ENCODE assay signal across 9 cellular contexts in genomic region chr3:129441215-129441614, GRCh38. TPM values are rescaled to one million over a fixed set of nuclear protein-coding genes. Genes with fewer than 3 reads are reported as not detected.
A peak's percentile ranks its signal among the peaks of the same experiment; 100 is the strongest.
DNase-seq lines count a peak whose midpoint lies in the region; ATAC-seq, FAIRE-seq and TF ChIP-seq lines count a peak whose summit lies in the region.
"Had no signal": no experiment of that assay in that cellular context is flagged by ENCODE, and none has a peak within 500 bp of the region (broad histone marks: within the 10 kb centered on the region; RNA-seq: fewer than 3 reads in every experiment).

No MANE protein-coding gene starts in this region.

- POLR2A ChIA-PET in CD4-positive, alpha-beta memory T cell (lab: Charles Lee; ENCODE audit: partially characterized antibody): interaction anchor here (0.5 to 4.6 kb wide), 11 partner anchors 13 to 694 kb away, joined by 4 to 56 read pairs (median 10); partner anchors contain the start of genes EFCAB12 and PLXND1
- POLR2A ChIA-PET in naive thymus-derived CD8-positive, alpha-beta T cell (lab: Charles Lee): interaction anchor here (0.6 to 3.9 kb wide), 4 partner anchors 13 to 164 kb away, joined by 3 to 34 read pairs (median 5); partner anchors contain the start of gene EFCAB12

- peaks cover 13 to 26% of the 10 kb centered on the region in 2 donors for H3K36me3 Mint-ChIP-seq in CD4-positive, alpha-beta memory T cell
- H3K36me3 Mint-ChIP-seq in naive thymus-derived CD8-positive, alpha-beta T cell: peaks cover 0 to 20% (median 6%) of the 10 kb centered on the region in 3 donors

- H3K4me1 ChIP-seq in CD4-positive, alpha-beta memory T cell (ENCODE audit: insufficient read depth, low read length): peaks cover 62% of the 10 kb centered on the region

- no peaks in the 10 kb centered on the region for H3K27me3 Mint-ChIP-seq in CD4-positive, alpha-beta memory T cell
- no peaks in the 10 kb centered on the region for H3K27me3 Mint-ChIP-seq in naive thymus-derived CD8-positive, alpha-beta T cell

- H3K36me3 ChIP-seq in CD4-positive, alpha-beta memory T cell (ENCODE audit: insufficient read depth, low read length): peaks cover 14% of the 10 kb centered on the region
- H3K36me3 ChIP-seq in MG63 (peaks cover 22% of the 10 kb centered on the region), bronchial epithelial cell (ENCODE audit: control insufficient read depth, insufficient read depth, low read length) (peaks cover 2% of the 10 kb centered on the region)

- intact Hi-C loops in CD4-positive, alpha-beta memory T cell (cut with micrococcal nuclease): loop anchor here (2.0 to 5.0 kb wide), 3 partner anchors 166 to 1451 kb away; partner anchors contain the start of genes ATP2C1, PLXND1 and SEC61A1

- no peaks in the 10 kb centered on the region for H3K27me3 ChIP-seq in CD4-positive, alpha-beta memory T cell (ENCODE audit: insufficient read depth, low read length)
- H3K27me3 ChIP-seq in MG63 (no peaks in the 10 kb centered on the region), bronchial epithelial cell (ENCODE audit: control insufficient read depth, insufficient read depth, low read length) (no peaks in the 10 kb centered on the region)

- no peak for FAIRE-seq in bronchial epithelial cell (lab: Jason Lieb, UNC)

- peaks cover 37 to 71% (median 58%) of the 10 kb centered on the region in 4 donors for H3K4me1 Mint-ChIP-seq in CD4-positive, alpha-beta memory T cell
- peaks cover 27 to 72% (median 55%) of the 10 kb centered on the region in 4 donors for H3K4me1 Mint-ChIP-seq in naive thymus-derived CD8-positive, alpha-beta T cell

- no peak for TF ChIP-seq CTCF in bronchial epithelial cell (IDR thresholded peaks at IDR 0.05; ENCODE audit: insufficient read depth, low read length, severe bottlenecking)

- no peaks in the 10 kb centered on the region for H3K9me3 ChIP-seq in CD4-positive, alpha-beta memory T cell (ENCODE audit: control insufficient read depth in 1 of 2, low read length in 2 of 2)
- H3K9me3 ChIP-seq in MG63: no peaks in the 10 kb centered on the region

- peak; percentile 21 to 40 (median 32) for DNase-seq in CD4-positive, alpha-beta memory T cell
- no peak for DNase-seq in MG63
- DNase-seq in bronchial epithelial cell (ENCODE audit: low read depth): peak; percentile 7
- DNase-seq in naive thymus-derived CD8-positive, alpha-beta T cell: peak in 2 of 10 donors; percentile 9 to 12
- DNase-seq in COLO829 (ENCODE audit: low spot score): no peak

- peak overlapping the region; percentile 94 to 99 (median 98) for H3K27ac Mint-ChIP-seq in CD4-positive, alpha-beta memory T cell
- H3K27ac Mint-ChIP-seq in naive thymus-derived CD8-positive, alpha-beta T cell: peak overlapping the region; percentile 95 to 99 (median 98)

- no peak for ATAC-seq in naive thymus-derived CD8-positive, alpha-beta T cell
- ATAC-seq in GM18907 (IDR thresholded peaks at IDR 0.05; ENCODE audit: unreplicated experiment) (no peak), GM19324 (IDR thresholded peaks at IDR 0.05; ENCODE audit: low FRiP score, unreplicated experiment) (no peak), HG02623 (IDR thresholded peaks at IDR 0.05; ENCODE audit: unreplicated experiment) (no peak)

- CTCF ChIA-PET in CD4-positive, alpha-beta memory T cell (lab: Charles Lee; ENCODE audit: partially characterized antibody): interaction anchor here (1.2 to 1.7 kb wide), 3 partner anchors 11 to 125 kb away, joined by 3 to 6 read pairs (median 5); a partner anchor contains a TSS

- H3K4me3 Mint-ChIP-seq in CD4-positive, alpha-beta memory T cell: peak overlapping the region; percentile 90 to 99 (median 94)
- peak overlapping the region; percentile 90 to 99 (median 96) for H3K4me3 Mint-ChIP-seq in naive thymus-derived CD8-positive, alpha-beta T cell

- peak overlapping the region; percentile 32 to 72 for H3K4me3 ChIP-seq in CD4-positive, alpha-beta memory T cell (ENCODE audit: low read length in 2 of 2)
- H3K4me3 ChIP-seq in MG63: peak overlapping the region; percentile 91
- no peak overlapping the region for H3K4me3 ChIP-seq in bronchial epithelial cell (ENCODE audit: low read depth, low read length)

- H3K9me3 Mint-ChIP-seq in CD4-positive, alpha-beta memory T cell: peaks cover 0 to 3% (median 0%) of the 10 kb centered on the region in 8 donors
- H3K9me3 Mint-ChIP-seq in naive thymus-derived CD8-positive, alpha-beta T cell: peaks cover 0 to 2% (median 0%) of the 10 kb centered on the region in 9 donors

- H3K27ac ChIP-seq in CD4-positive, alpha-beta memory T cell (ENCODE audit: low read depth, low read length): peak overlapping the region; percentile 89

RNA-seq across cellular contexts. Expression of gene IFT122, which starts 1.2 kb away (rescaled TPM):
- 10 to 100 TPM; 20.0 to 21.8 TPM for total RNA-seq in CD4-positive, alpha-beta memory T cell
- 1 to 10 TPM; 5.3 to 5.8 TPM for polyA plus RNA-seq in CD4-positive, alpha-beta memory T cell
- total RNA-seq in MG63 (2014; rRNA removed; shearing (Covaris generic); ENCODE audit: low replicate concordance): 25.3 and 45.7 TPM in 2 replicates
- total RNA-seq in bronchial epithelial cell: 5.9 and 10.0 TPM in 2 replicates
- 10 to 100 TPM; 22.9 to 25.2 TPM for total RNA-seq in naive thymus-derived CD8-positive, alpha-beta T cell
- 1 to 10 TPM; 3.3 to 6.5 (median 3.5) TPM for polyA plus RNA-seq in naive thymus-derived CD8-positive, alpha-beta T cell

RNA-seq across cellular contexts. Expression of gene MBD4, which starts 1.5 kb away (rescaled TPM):
- 10 to 100 TPM; 52.4 to 58.0 TPM for total RNA-seq in CD4-positive, alpha-beta memory T cell
- 10 to 100 TPM; 36.6 to 52.9 TPM for polyA plus RNA-seq in CD4-positive, alpha-beta memory T cell
- total RNA-seq in MG63 (2014; rRNA removed; shearing (Covaris generic); ENCODE audit: low replicate concordance): 17.2 and 26.5 TPM in 2 replicates
- total RNA-seq in bronchial epithelial cell: 11.3 and 24.5 TPM in 2 replicates
- 10 to 100 TPM; 58.2 to 61.1 TPM for total RNA-seq in naive thymus-derived CD8-positive, alpha-beta T cell
- polyA plus RNA-seq in naive thymus-derived CD8-positive, alpha-beta T cell: 10 to 100 TPM; 33.6 to 40.0 (median 35.9) TPM

RNA-seq across cellular contexts. Expression of gene EFCAB12, which starts 12.8 kb away (rescaled TPM):
- 1 to 10 TPM; 1.5 to 1.6 TPM for total RNA-seq in CD4-positive, alpha-beta memory T cell
- under 1 TPM in 1 of 2 donors, not detected in 1; 0.09 TPM for polyA plus RNA-seq in CD4-positive, alpha-beta memory T cell
- 0.03 TPM in 1 of 2 replicates, not detected in the other for total RNA-seq in MG63 (2014; rRNA removed; shearing (Covaris generic); ENCODE audit: low replicate concordance)
- total RNA-seq in bronchial epithelial cell: not detected in 2 replicates
- total RNA-seq in naive thymus-derived CD8-positive, alpha-beta T cell: 1 to 10 TPM; 1.6 to 2.3 TPM
- polyA plus RNA-seq in naive thymus-derived CD8-positive, alpha-beta T cell: under 1 TPM in 2 of 3 donors, not detected in 1; 0.16 to 0.20 TPM
- total RNA-seq: RPMI7951 had no signal

Comparison
In these comparisons a context has a peak if more than half of its experiments do, and no peak if none do; other contexts are left out.
1. DNase-seq: peak in CD4-positive, alpha-beta memory T cell (5 of 5) and bronchial epithelial cell (single experiment); none in MG63 (single experiment) and COLO829 (single experiment).